Comparison of ENCODE assay signal across 8 cellular contexts in the genomic region with DNA sequence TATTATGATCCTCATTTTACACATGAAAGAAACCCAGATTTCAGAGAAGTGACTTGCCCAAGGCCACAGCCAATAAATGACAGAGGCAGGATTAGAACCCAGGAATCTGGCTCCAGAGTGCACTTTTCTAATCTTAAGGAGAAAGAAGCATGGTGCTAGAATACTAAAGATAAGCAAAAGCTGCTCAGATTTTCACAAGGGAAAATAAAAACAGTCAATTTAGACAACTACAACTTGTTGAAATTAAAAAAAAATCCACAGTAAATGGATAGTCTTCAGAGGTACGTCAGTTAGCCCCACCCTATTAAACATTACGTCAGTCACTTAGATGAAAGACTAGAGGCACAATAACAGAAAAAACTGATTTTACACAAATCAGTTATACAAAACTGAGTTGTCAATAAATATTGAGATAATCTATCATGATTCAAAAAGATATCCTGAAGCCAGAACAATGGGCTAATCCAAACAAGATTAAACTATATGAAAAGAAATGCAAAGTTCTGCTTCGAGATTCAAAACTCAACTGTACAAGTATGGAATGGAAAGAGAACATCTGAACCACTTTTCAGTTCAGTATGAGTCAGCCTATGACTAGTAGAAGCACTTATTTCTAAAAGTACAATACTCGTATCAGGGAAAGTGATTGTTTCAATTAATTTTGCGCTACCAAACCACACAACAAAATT. TPM values are rescaled to one million over a fixed set of nuclear protein-coding genes. Genes with fewer than 3 reads are reported as not detected.
DNase-seq lines count a peak whose midpoint lies in the region; ATAC-seq and TF ChIP-seq lines count a peak whose summit lies in the region.

No MANE protein-coding gene starts in this region.

- H3K36me3 ChIP-seq in right lobe of liver = no peaks in the 10 kb centered on the region

- TF ChIP-seq CTCF in right lobe of liver (IDR thresholded peaks at IDR 0.05) = no peak

- DNase-seq in A172 (ENCODE audit: low spot score) (peak; percentile 79), amniotic epithelial cell (ENCODE audit: low read depth) (peak; percentile 78), right lobe of liver (no peak), NCI-H446 treated with DMSO at 0.1 percent for 48 hours (lab: John Stamatoyannopoulos, UW) (no peak), NCI-H1694 treated with DMSO at 0.1 percent for 48 hours (lab: John Stamatoyannopoulos, UW) (no peak), NCI-H1105 treated with DMSO at 0.1 percent for 48 hours (lab: John Stamatoyannopoulos, UW) (no peak)

- no peak overlapping the region for H3K4me3 ChIP-seq in right lobe of liver

- WGBS in right lobe of liver (ENCODE audit: insufficient coverage, low coverage, low lambda C conversion rate, missing lambda C conversion rate) = 42% methylated on average over 5 of the region's 5 CpGs

- peak overlapping the region in 2 of 3 donors; percentile 23 to 29 for H3K27ac ChIP-seq in right lobe of liver

- no peaks in the 10 kb centered on the region for H3K27me3 ChIP-seq in right lobe of liver

- intact Hi-C loops in right lobe of liver (cut with DNase I) = no loop called here

- ATAC-seq in GM19328 (IDR thresholded peaks at IDR 0.05; ENCODE audit: unreplicated experiment) (peak; percentile 74), HG03378 (IDR thresholded peaks at IDR 0.05; ENCODE audit: unreplicated experiment) (peak; percentile 67), right lobe of liver (peak in 1 of 4 donors; percentile 42)

- H3K4me1 ChIP-seq in right lobe of liver = peaks cover 0 to 59% (median 7%) of the 10 kb centered on the region in 4 donors

- no peak for TF ChIP-seq POLR2A in right lobe of liver (IDR thresholded peaks at IDR 0.05)

- no peaks in the 10 kb centered on the region for H3K9me3 ChIP-seq in right lobe of liver

RNA-seq across cellular contexts. Expression of gene TMEM245, which starts 9.3 kb away (rescaled TPM):
- 45.5 and 46.0 TPM in 2 replicates for total RNA-seq in A172 (2014; rRNA removed; shearing (Covaris generic))
- total RNA-seq in right lobe of liver = 10 to 100 TPM; 24.7 to 39.5 (median 36.8) TPM

RNA-seq across cellular contexts. Expression of gene FRRS1L, which starts 56.6 kb away (rescaled TPM):
- total RNA-seq in A172 (2014; rRNA removed; shearing (Covaris generic)) = not detected in 2 replicates
- total RNA-seq in right lobe of liver = not detected

Comparison
In these comparisons a context has a peak if more than half of its experiments do, and no peak if none do; other contexts are left out.
1. DNase-seq: peak in A172 (single experiment) and amniotic epithelial cell (single experiment); none in right lobe of liver (0 of 3), NCI-H446 treated with DMSO at 0.1 percent for 48 hours (single experiment), NCI-H1694 treated with DMSO at 0.1 percent for 48 hours (single experiment) and NCI-H1105 treated with DMSO at 0.1 percent for 48 hours (single experiment).